1 cellular context compared by ENCODE assay signal in the genomic region with DNA sequence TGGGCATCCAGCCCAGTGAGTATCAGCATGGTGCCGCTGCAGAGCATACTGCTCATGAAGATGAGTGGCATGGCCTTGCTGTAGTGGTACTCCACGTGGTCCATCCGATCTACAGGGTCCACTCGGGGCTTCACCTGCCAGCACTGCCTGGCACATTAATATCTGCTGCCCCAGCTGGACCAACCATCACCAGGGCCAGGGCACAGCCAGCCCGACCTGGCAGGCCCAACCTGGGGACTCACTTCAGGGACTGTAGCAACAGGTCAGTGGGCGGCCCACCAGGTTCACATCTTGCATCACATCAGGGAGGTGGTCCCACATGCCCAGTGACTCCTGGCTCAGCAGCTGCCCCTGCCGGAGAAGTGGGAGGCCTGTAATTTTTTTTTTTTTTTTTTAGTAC.
TF ChIP-seq lines count a peak whose summit lies in the region.

No MANE protein-coding gene starts in this region.

TF ChIP-seq in H1, 55 proteins besides CTCF, POLR2A, EP300 and RAD21:
- TF ChIP-seq, protein P1, sequence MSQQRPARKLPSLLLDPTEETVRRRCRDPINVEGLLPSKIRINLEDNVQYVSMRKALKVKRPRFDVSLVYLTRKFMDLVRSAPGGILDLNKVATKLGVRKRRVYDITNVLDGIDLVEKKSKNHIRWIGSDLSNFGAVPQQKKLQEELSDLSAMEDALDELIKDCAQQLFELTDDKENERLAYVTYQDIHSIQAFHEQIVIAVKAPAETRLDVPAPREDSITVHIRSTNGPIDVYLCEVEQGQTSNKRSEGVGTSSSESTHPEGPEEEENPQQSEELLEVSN (IDR thresholded peaks at IDR 0.05): no peak
- TF ChIP-seq CHD2 (IDR thresholded peaks at IDR 0.05; ENCODE audit: low read length): no peak
- TF ChIP-seq CREB1 (IDR thresholded peaks at IDR 0.05): no peak
- TF ChIP-seq CTBP2 (IDR thresholded peaks at IDR 0.05; ENCODE audit: borderline replicate concordance, insufficient read depth, insufficient read length, low read length): no peak
